Comparison of ENCODE assay signal across 23 cellular contexts in the genomic region with DNA sequence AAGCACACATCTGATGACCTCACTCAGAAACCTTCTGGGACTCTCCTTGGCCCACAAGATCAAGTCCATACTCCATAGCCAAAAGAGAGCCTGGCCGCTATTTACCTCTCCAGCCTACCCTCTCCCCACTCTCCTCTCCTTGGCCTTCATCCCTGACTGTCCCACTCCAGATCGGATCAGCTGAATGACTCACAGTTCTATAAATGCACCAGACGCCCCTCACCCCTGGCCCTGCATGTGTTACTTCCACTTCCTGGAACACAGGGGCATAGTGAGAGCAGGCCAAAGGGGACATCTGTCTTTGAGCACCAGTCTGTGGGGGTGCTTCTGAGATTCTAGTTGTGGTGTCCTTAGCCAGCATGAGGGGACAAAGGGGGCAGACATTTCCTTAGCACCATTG.
"Had no signal": no experiment of that assay in that cellular context is flagged by ENCODE, and none has a peak within 500 bp of the region (broad histone marks: within the 10 kb centered on the region; RNA-seq: fewer than 3 reads in every experiment).

No MANE protein-coding gene starts in this region.

- H3K36me3 Mint-ChIP-seq: activated naive CD8-positive, alpha-beta T cell; memory B cell; WTC11 had no signal

- FAIRE-seq: endothelial cell of umbilical vein, kidney, pancreas, TTC549 had no signal

- H3K4me3 Mint-ChIP-seq: activated CD4-positive, alpha-beta memory T cell treated with anti-CD3 and anti-CD28 coated beads, Interleukin-2, amount 10 ng/mL, durations not matched to agents 7 days and 5 days; activated naive CD8-positive, alpha-beta T cell; activated T-cell treated with anti-CD3 and anti-CD28 coated beads, Interleukin-2, amount 50 U/mL, for 24 hours; central memory CD8-positive, alpha-beta T cell; memory B cell; stimulated activated naive CD8-positive, alpha-beta T cell treated with anti-CD3 and anti-CD28 coated beads, Interleukin-15, amount 100 ng/mL, for 72 hours; T-helper 17 cell; WTC11 had no signal

- H3K4me3 ChIP-seq: body of pancreas, esophagus squamous epithelium, pancreas, upper lobe of right lung had no signal

- H3K27ac ChIP-seq: body of pancreas, esophagus squamous epithelium, pancreas, upper lobe of right lung had no signal

- H3K27ac Mint-ChIP-seq: activated CD4-positive, alpha-beta memory T cell treated with anti-CD3 and anti-CD28 coated beads, Interleukin-2, amount 10 ng/mL, durations not matched to agents 7 days and 5 days; activated naive CD8-positive, alpha-beta T cell; activated T-cell treated with anti-CD3 and anti-CD28 coated beads, Interleukin-2, amount 50 U/mL, for 24 hours; memory B cell; stimulated activated naive CD8-positive, alpha-beta T cell treated with anti-CD3 and anti-CD28 coated beads, Interleukin-15, amount 100 ng/mL, for 72 hours; T-helper 17 cell; WTC11 had no signal

- H3K36me3 ChIP-seq: esophagus squamous epithelium, pancreas, upper lobe of right lung had no signal

- H3K4me1 ChIP-seq: esophagus squamous epithelium, upper lobe of right lung had no signal

- H3K9me3 ChIP-seq: body of pancreas, esophagus squamous epithelium, pancreas, upper lobe of right lung had no signal

- DNase-seq: activated CD4-positive, alpha-beta memory T cell treated with anti-CD3 and anti-CD28 coated beads, Interleukin-2, amount 10 ng/mL, durations not matched to agents 7 days and 5 days; activated CD4-positive, alpha-beta T cell treated with anti-CD3 and anti-CD28 coated beads for 4 hours; activated effector memory CD4-positive, alpha-beta T cell treated with Interleukin-2 at 50 U/mL for 16 hours; activated T-cell treated with anti-CD3 and anti-CD28 coated beads, Interleukin-2, amount 50 U/mL, for 24 hours; amniotic stem cell; body of pancreas; cortex of kidney; effector CD4-positive, alpha-beta T cell; esophagus squamous epithelium; foreskin fibroblast; hypothalamus; kidney; left ventricle myocardium superior; pancreas; stimulated activated naive CD8-positive, alpha-beta T cell treated with anti-CD3 and anti-CD28 coated beads, Interleukin-15, amount 100 ng/mL, for 72 hours; T-helper 17 cell; upper lobe of right lung had no signal

- H3K9me3 Mint-ChIP-seq: activated CD4-positive, alpha-beta memory T cell treated with anti-CD3 and anti-CD28 coated beads, Interleukin-2, amount 10 ng/mL, durations not matched to agents 7 days and 5 days; activated T-cell treated with anti-CD3 and anti-CD28 coated beads, Interleukin-2, amount 50 U/mL, for 24 hours; central memory CD8-positive, alpha-beta T cell; memory B cell; stimulated activated naive CD8-positive, alpha-beta T cell treated with anti-CD3 and anti-CD28 coated beads, Interleukin-15, amount 100 ng/mL, for 72 hours; WTC11 had no signal

- H3K27me3 ChIP-seq: body of pancreas, esophagus squamous epithelium, pancreas, upper lobe of right lung had no signal

- H3K27me3 Mint-ChIP-seq: activated CD4-positive, alpha-beta memory T cell treated with anti-CD3 and anti-CD28 coated beads, Interleukin-2, amount 10 ng/mL, durations not matched to agents 7 days and 5 days; activated naive CD8-positive, alpha-beta T cell; central memory CD8-positive, alpha-beta T cell; stimulated activated naive CD8-positive, alpha-beta T cell treated with anti-CD3 and anti-CD28 coated beads, Interleukin-15, amount 100 ng/mL, for 72 hours; T-helper 17 cell had no signal

- H3K4me1 Mint-ChIP-seq: activated CD4-positive, alpha-beta memory T cell treated with anti-CD3 and anti-CD28 coated beads, Interleukin-2, amount 10 ng/mL, durations not matched to agents 7 days and 5 days; central memory CD8-positive, alpha-beta T cell; memory B cell; stimulated activated naive CD8-positive, alpha-beta T cell treated with anti-CD3 and anti-CD28 coated beads, Interleukin-15, amount 100 ng/mL, for 72 hours; T-helper 17 cell had no signal
